30 cellular contexts compared by ENCODE assay signal in the genomic region with DNA sequence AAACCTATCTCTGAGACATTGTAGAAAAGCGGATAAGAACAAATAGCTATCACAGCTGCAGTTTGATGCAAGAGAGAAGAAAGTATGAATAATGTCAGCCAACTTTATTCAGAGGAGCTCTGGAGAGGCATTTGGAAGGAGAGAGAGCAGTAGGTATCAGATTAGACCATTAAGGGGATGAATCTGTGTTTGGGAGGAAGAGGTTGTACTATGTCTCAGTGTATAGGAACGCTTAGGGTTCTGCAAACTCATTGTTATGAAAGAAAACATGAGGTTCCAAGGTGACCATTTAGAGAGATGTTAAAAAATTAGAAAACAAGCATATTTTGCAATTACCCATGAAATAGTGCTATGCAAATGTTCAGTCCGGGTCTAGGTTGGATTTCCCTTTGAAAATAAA.
"Had no signal": no experiment of that assay in that cellular context is flagged by ENCODE, and none has a peak within 500 bp of the region (broad histone marks: within the 10 kb centered on the region; RNA-seq: fewer than 3 reads in every experiment).

No MANE protein-coding gene starts in this region.

- H3K4me3 ChIP-seq: cardiac muscle cell, left lung, lower lobe of right lung, neural progenitor cell, skin epidermis, vagina had no signal

- H3K9ac ChIP-seq: neural progenitor cell had no signal

- H3K36me3 Mint-ChIP-seq: activated CD8-positive, alpha-beta memory T cell treated with anti-CD3 and anti-CD28 coated beads, Interleukin-2, amount 10 ng/mL, durations not matched to agents 7 days and 5 days; activated naive CD4-positive, alpha-beta T cell treated with anti-CD3 and anti-CD28 coated beads, Interleukin-2, amount 50 U/mL, for 72 hours; neural progenitor cell; stimulated activated memory B cell treated with anti-CD40 and anti-IgM and Interleukin-4, amounts not matched to agents 10 μg/mL and 1 μg/mL and 100 μg/mL, for 72 hours; type B pancreatic cell had no signal

- H3K27ac Mint-ChIP-seq: activated CD4-positive, alpha-beta T cell treated with anti-CD3 and anti-CD28 coated beads for 36 hours; activated CD8-positive, alpha-beta memory T cell treated with anti-CD3 and anti-CD28 coated beads, Interleukin-2, amount 10 ng/mL, durations not matched to agents 7 days and 5 days; activated CD8-positive, alpha-beta T cell treated with anti-CD3 and anti-CD28 coated beads, Interleukin-2, amount 10 ng/mL, durations not matched to agents 7 days and 5 days; activated naive CD4-positive, alpha-beta T cell treated with anti-CD3 and anti-CD28 coated beads, Interleukin-2, amount 50 U/mL, for 72 hours; activated T-cell treated with anti-CD3 and anti-CD28 coated beads, Interleukin-2, amount 50 U/mL, for 72 hours; effector memory CD8-positive, alpha-beta T cell; natural killer cell; neural progenitor cell; stimulated activated memory B cell treated with anti-CD40 and anti-IgM and Interleukin-4, amounts not matched to agents 10 μg/mL and 1 μg/mL and 100 μg/mL, for 72 hours; stimulated activated naive CD8-positive, alpha-beta T cell treated with anti-CD3 and anti-CD28 coated beads, Interleukin-15, amount 100 ng/mL, for 72 hours; T-helper 17 cell; type B pancreatic cell had no signal

- H3K27ac ChIP-seq: cardiac muscle cell, left lung, lower lobe of right lung, neural progenitor cell, skin epidermis, vagina had no signal

- H3K4me1 ChIP-seq: left lung, lower lobe of right lung, neural progenitor cell, vagina had no signal

- H3K9me3 ChIP-seq: lower lobe of right lung, vagina had no signal

- DNase-seq: activated CD4-positive, alpha-beta T cell treated with anti-CD3 and anti-CD28 coated beads for 36 hours; activated CD4-positive, CD25-positive, alpha-beta regulatory T cell; activated CD8-positive, alpha-beta memory T cell treated with anti-CD3 and anti-CD28 coated beads, Interleukin-2, amount 10 ng/mL, durations not matched to agents 7 days and 5 days; activated CD8-positive, alpha-beta T cell treated with anti-CD3 and anti-CD28 coated beads, Interleukin-2, amount 10 ng/mL, durations not matched to agents 7 days and 5 days; activated naive CD4-positive, alpha-beta T cell; activated T-cell treated with anti-CD3 and anti-CD28 coated beads, Interleukin-2, amount 50 U/mL, for 72 hours; cortex of kidney; effector memory CD8-positive, alpha-beta T cell; erythroblast; left lung; lower lobe of right lung; mesenchymal stem cell; natural killer cell; occipital lobe; right cardiac atrium; stimulated activated CD4-positive, alpha-beta T cell treated with anti-CD3 and anti-CD28 coated beads, Interleukin-1b, Interleukin-23, amount 100 ng/mL, for 48 hours; stimulated activated CD4-positive, alpha-beta T cell treated with anti-CD3 and anti-CD28 coated beads, Interleukin-4, amount 100 ng/mL, for 4 hours; stimulated activated CD8-positive, alpha-beta memory T cell treated with anti-CD3 and anti-CD28 coated beads, Interleukin-4, amount 100 ng/mL, for 48 hours; stimulated activated naive CD8-positive, alpha-beta T cell treated with anti-CD3 and anti-CD28 coated beads, Interleukin-15, amount 100 ng/mL, for 72 hours; substantia nigra; T-helper 17 cell; T1000 had no signal

- H3K4me2 ChIP-seq: neural progenitor cell had no signal

- H3K4me3 Mint-ChIP-seq: activated CD4-positive, alpha-beta T cell treated with anti-CD3 and anti-CD28 coated beads for 36 hours; activated CD8-positive, alpha-beta memory T cell treated with anti-CD3 and anti-CD28 coated beads, Interleukin-2, amount 10 ng/mL, durations not matched to agents 7 days and 5 days; activated CD8-positive, alpha-beta T cell treated with anti-CD3 and anti-CD28 coated beads, Interleukin-2, amount 10 ng/mL, durations not matched to agents 7 days and 5 days; activated T-cell treated with anti-CD3 and anti-CD28 coated beads, Interleukin-2, amount 50 U/mL, for 72 hours; effector memory CD8-positive, alpha-beta T cell; natural killer cell; neural progenitor cell; stimulated activated memory B cell treated with anti-CD40 and anti-IgM and Interleukin-4, amounts not matched to agents 10 μg/mL and 1 μg/mL and 100 μg/mL, for 72 hours; stimulated activated naive CD8-positive, alpha-beta T cell treated with anti-CD3 and anti-CD28 coated beads, Interleukin-15, amount 100 ng/mL, for 72 hours; T-helper 17 cell; type B pancreatic cell had no signal

- H3K9me3 Mint-ChIP-seq: type B pancreatic cell had no signal

- H3K27me3 Mint-ChIP-seq: activated CD4-positive, alpha-beta T cell treated with anti-CD3 and anti-CD28 coated beads for 36 hours; activated CD8-positive, alpha-beta memory T cell treated with anti-CD3 and anti-CD28 coated beads, Interleukin-2, amount 10 ng/mL, durations not matched to agents 7 days and 5 days; effector memory CD8-positive, alpha-beta T cell; stimulated activated memory B cell treated with anti-CD40 and anti-IgM and Interleukin-4, amounts not matched to agents 10 μg/mL and 1 μg/mL and 100 μg/mL, for 72 hours; stimulated activated naive CD8-positive, alpha-beta T cell treated with anti-CD3 and anti-CD28 coated beads, Interleukin-15, amount 100 ng/mL, for 72 hours; T-helper 17 cell; type B pancreatic cell had no signal

- H3K4me1 Mint-ChIP-seq: activated CD4-positive, alpha-beta T cell treated with anti-CD3 and anti-CD28 coated beads for 36 hours; activated CD8-positive, alpha-beta memory T cell treated with anti-CD3 and anti-CD28 coated beads, Interleukin-2, amount 10 ng/mL, durations not matched to agents 7 days and 5 days; natural killer cell; stimulated activated memory B cell treated with anti-CD40 and anti-IgM and Interleukin-4, amounts not matched to agents 10 μg/mL and 1 μg/mL and 100 μg/mL, for 72 hours; stimulated activated naive CD8-positive, alpha-beta T cell treated with anti-CD3 and anti-CD28 coated beads, Interleukin-15, amount 100 ng/mL, for 72 hours; T-helper 17 cell had no signal

- ATAC-seq: activated CD4-positive, alpha-beta T cell treated with anti-CD3 and anti-CD28 coated beads for 36 hours; activated CD8-positive, alpha-beta memory T cell treated with anti-CD3 and anti-CD28 coated beads, Interleukin-2, amount 10 ng/mL, durations not matched to agents 7 days and 5 days; activated CD8-positive, alpha-beta T cell treated with anti-CD3 and anti-CD28 coated beads, Interleukin-2, amount 10 ng/mL, durations not matched to agents 7 days and 5 days; activated naive CD4-positive, alpha-beta T cell treated with anti-CD3 and anti-CD28 coated beads, Interleukin-2, amount 50 U/mL, for 72 hours; activated T-cell treated with anti-CD3 and anti-CD28 coated beads, Interleukin-2, amount 50 U/mL, for 72 hours; effector memory CD8-positive, alpha-beta T cell; left lung; lower lobe of right lung; natural killer cell; right cardiac atrium; stimulated activated memory B cell treated with anti-CD40 and anti-IgM and Interleukin-4, amounts not matched to agents 10 μg/mL and 1 μg/mL and 100 μg/mL, for 72 hours; stimulated activated naive CD8-positive, alpha-beta T cell treated with anti-CD3 and anti-CD28 coated beads, Interleukin-15, amount 100 ng/mL, for 72 hours; T-helper 17 cell had no signal

- H3K36me3 ChIP-seq: cardiac muscle cell, left lung, lower lobe of right lung, neural progenitor cell, vagina had no signal

- H2AFZ ChIP-seq: neural progenitor cell had no signal

- FAIRE-seq: islet of Langerhans had no signal

- H3K27me3 ChIP-seq: cardiac muscle cell, left lung, neural progenitor cell, vagina had no signal
